14 cellular contexts compared by ENCODE assay signal in genomic region chr13:100301418-100301817, GRCh38.
DNase-seq lines count a peak whose midpoint lies in the region; TF ChIP-seq lines count a peak whose summit lies in the region.
"Had no signal": no experiment of that assay in that cellular context is flagged by ENCODE, and none has a peak within 500 bp of the region (broad histone marks: within the 10 kb centered on the region; RNA-seq: fewer than 3 reads in every experiment).

No MANE protein-coding gene starts in this region.

- H3K9me3 ChIP-seq in BE2C (no peaks in the 10 kb centered on the region), trophoblast cell (ENCODE audit: insufficient read depth, low read depth, low read length) (no peaks in the 10 kb centered on the region)
- H3K9me3 ChIP-seq: sigmoid colon had no signal

- no peak overlapping the region for H3K4me2 ChIP-seq in trophoblast cell (ENCODE audit: low read length)

- no peak overlapping the region for H4K12ac ChIP-seq in trophoblast cell (ENCODE audit: low read depth, low read length)

- H2BK5ac ChIP-seq in trophoblast cell (ENCODE audit: low read depth, low read length, poor library complexity), result no peak overlapping the region

- no peaks in the 10 kb centered on the region for H3K79me1 ChIP-seq in trophoblast cell (ENCODE audit: low read length)

- no peak overlapping the region for H3K4me3 ChIP-seq in BE2C (ENCODE audit: low read depth, low read length)
- no peak overlapping the region for H3K4me3 ChIP-seq in trophoblast cell (ENCODE audit: low read depth, low read length)
- no peak overlapping the region for H3K4me3 ChIP-seq in brain microvascular endothelial cell (ENCODE audit: low read depth, low read length)
- H3K4me3 ChIP-seq: GM12878, sigmoid colon had no signal

- H3K14ac ChIP-seq in trophoblast cell (ENCODE audit: low read length), result no peak overlapping the region

- H3K27me3 ChIP-seq in BE2C (no peaks in the 10 kb centered on the region), trophoblast cell (ENCODE audit: insufficient read depth, low read length) (no peaks in the 10 kb centered on the region), brain microvascular endothelial cell (replicated peaks) (no peaks in the 10 kb centered on the region)
- H3K27me3 ChIP-seq: sigmoid colon had no signal

- no peak overlapping the region for H3K23ac ChIP-seq in trophoblast cell (ENCODE audit: low read length)

- DNase-seq in BE2C (peak; percentile 73), NCI-H1092 treated with DMSO at 0.1 percent for 48 hours (lab: John Stamatoyannopoulos, UW) (peak; percentile 91), NCI-H748 (lab: John Stamatoyannopoulos, UW; ENCODE audit: unreplicated experiment) (peak; percentile 96), dermis microvascular lymphatic vessel endothelial cell (ENCODE audit: low read depth in 2 of 2) (peak; percentile 82 to 97), Ammon's horn (ENCODE audit: low spot score) (no peak), trophoblast cell (no peak), germinal center (ENCODE audit: low spot score) (no peak), brain microvascular endothelial cell (no peak)
- DNase-seq: activated CD4-positive, alpha-beta T cell treated with anti-CD3 and anti-CD28 coated beads, Interleukin-2, amount 10 ng/mL, durations not matched to agents 7 days and 5 days; activated T-cell treated with anti-CD3 and anti-CD28 coated beads, Interleukin-2, amount 50 U/mL, for 72 hours; sigmoid colon; stimulated activated naive CD8-positive, alpha-beta T cell treated with anti-CD3 and anti-CD28 coated beads, Interleukin-15, Interleukin-2, amounts not matched to agents 100 U/mL and 50 U/mL, for 24 hours; T-helper 1 cell had no signal

- H3K79me2 ChIP-seq in trophoblast cell (ENCODE audit: control insufficient read depth, insufficient read depth, low read length, poor library complexity), result no peaks in the 10 kb centered on the region

- H3K4ac ChIP-seq in trophoblast cell (ENCODE audit: low read depth, low read length), result no peak overlapping the region

- no peak overlapping the region for H2AFZ ChIP-seq in trophoblast cell (ENCODE audit: insufficient read depth, low read length, poor library complexity)

- H3K36me3 ChIP-seq in BE2C (no peaks in the 10 kb centered on the region), trophoblast cell (ENCODE audit: control insufficient read depth in 1 of 2, insufficient read depth in 2 of 2, low read length in 2 of 2) (no peaks in the 10 kb centered on the region), brain microvascular endothelial cell (replicated peaks) (no peaks in the 10 kb centered on the region)

- H3K4me1 ChIP-seq in BE2C, result peaks cover 13% of the 10 kb centered on the region
- H3K4me1 ChIP-seq in trophoblast cell (ENCODE audit: control insufficient read depth in 1 of 2, insufficient read depth in 2 of 2, low read length in 2 of 2), result no peaks in the 10 kb centered on the region
- H3K4me1 ChIP-seq: sigmoid colon had no signal

- H3K9ac ChIP-seq in trophoblast cell (ENCODE audit: low read length), result no peak overlapping the region

- H4K91ac ChIP-seq in trophoblast cell (ENCODE audit: low read depth, low read length), result no peak overlapping the region

- in situ Hi-C loops in brain microvascular endothelial cell (cut with HindIII; ENCODE audit: low pct_ligation_motif_present, low sequenced_read_pairs), result no loop called here

- no peak overlapping the region for H2BK120ac ChIP-seq in trophoblast cell (ENCODE audit: insufficient read depth, low read length, poor library complexity)

- no peak overlapping the region for H4K8ac ChIP-seq in trophoblast cell (ENCODE audit: low read depth, low read length)

- H2BK12ac ChIP-seq in trophoblast cell (ENCODE audit: low read length), result no peak overlapping the region

- WGBS in trophoblast cell (ENCODE audit: extremely low coverage, insufficient coverage, insufficient read length), result no CpG with 5 or more reads among the region's 5 CpGs

- H3K18ac ChIP-seq in trophoblast cell (ENCODE audit: low read length), result no peak overlapping the region

- H3K27ac ChIP-seq in trophoblast cell (ENCODE audit: low read depth, low read length) (no peak overlapping the region), brain microvascular endothelial cell (no peak overlapping the region)
- H3K27ac ChIP-seq: sigmoid colon had no signal

- no peak overlapping the region for H2AK5ac ChIP-seq in trophoblast cell (ENCODE audit: low read length)

- TF ChIP-seq CTCF in BE2C (IDR thresholded peaks at IDR 0.05; ENCODE audit: low read depth, low read length), result no peak
- TF ChIP-seq CTCF in brain microvascular endothelial cell (IDR thresholded peaks at IDR 0.05; ENCODE audit: low read depth, low read length, missing control alignments), result no peak

Comparison
In these comparisons a context has a peak if more than half of its experiments do, and no peak if none do; other contexts are left out.
1. DNase-seq: peak in BE2C (single experiment), NCI-H1092 treated with DMSO at 0.1 percent for 48 hours (single experiment), NCI-H748 (single experiment) and dermis microvascular lymphatic vessel endothelial cell (2 of 2); none in Ammon's horn (single experiment), trophoblast cell (0 of 2), germinal center (single experiment) and brain microvascular endothelial cell (single experiment).